31 cellular contexts compared by ENCODE assay signal in the genomic region with DNA sequence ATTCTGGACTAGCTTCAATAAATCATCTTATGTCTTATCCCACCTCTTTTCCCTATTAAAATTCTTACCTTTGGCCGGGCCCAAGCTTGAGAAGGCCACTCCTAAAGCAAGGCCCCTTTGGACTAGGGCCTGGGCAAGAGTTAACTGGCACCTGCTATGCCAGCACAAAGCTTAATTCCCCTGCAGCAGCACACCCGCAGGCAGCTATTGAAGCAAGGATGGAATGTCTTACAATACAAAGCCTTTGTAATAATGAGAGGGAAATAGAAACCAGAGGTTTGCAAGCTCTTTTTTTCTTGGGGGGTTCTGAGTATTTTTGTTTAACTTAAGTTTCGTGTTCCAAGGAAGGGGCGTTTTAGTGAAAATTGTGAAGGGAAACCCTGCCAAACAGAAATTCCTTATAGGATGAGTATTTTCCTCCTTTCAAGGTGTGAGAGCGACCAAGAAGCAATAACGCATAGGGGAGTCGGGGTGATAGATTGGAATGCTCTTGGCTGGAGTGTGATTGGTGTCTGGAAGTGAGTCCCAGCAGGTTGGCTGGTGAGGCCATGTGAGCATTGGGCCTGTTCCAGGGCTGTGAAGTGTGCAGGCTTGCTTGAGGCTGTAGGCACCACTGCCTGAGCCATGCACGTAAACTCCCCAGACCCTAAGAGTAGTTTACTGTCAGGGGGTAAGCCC.
DNase-seq lines count a peak whose midpoint lies in the region; ATAC-seq and TF ChIP-seq lines count a peak whose summit lies in the region.
"Had no signal": no experiment of that assay in that cellular context is flagged by ENCODE, and none has a peak within 500 bp of the region (broad histone marks: within the 10 kb centered on the region; RNA-seq: fewer than 3 reads in every experiment).

No MANE protein-coding gene starts in this region.

- H3K27ac ChIP-seq in left ventricle myocardium inferior (replicated peaks) (peak overlapping the region; percentile 22), upper lobe of right lung (no peak overlapping the region)
- H3K27ac ChIP-seq: A549, cardiac muscle cell, ovary, Peyer's patch, right lobe of liver, SJCRH30, stomach had no signal

- H3K36me3 ChIP-seq in left ventricle myocardium inferior: no peaks in the 10 kb centered on the region
- no peaks in the 10 kb centered on the region for H3K36me3 ChIP-seq in upper lobe of right lung
- H3K36me3 ChIP-seq: cardiac muscle cell, ovary, Peyer's patch, right lobe of liver, stomach, upper lobe of left lung had no signal

- H3K27me3 Mint-ChIP-seq in mesothelial cell of epicardium (ENCODE audit: low read depth): no peaks in the 10 kb centered on the region
- H3K27me3 Mint-ChIP-seq in HFFc6 (ENCODE audit: insufficient read depth): peaks cover 5% of the 10 kb centered on the region; the same call in 1 of the 2 replicates
- H3K27me3 Mint-ChIP-seq: B cell had no signal

- H3K27ac Mint-ChIP-seq in mesothelial cell of epicardium (peak overlapping the region; percentile 85), HFFc6 (no peak overlapping the region)
- H3K27ac Mint-ChIP-seq: B cell; naive thymus-derived CD8-positive, alpha-beta T cell had no signal

- H3K4me1 Mint-ChIP-seq in mesothelial cell of epicardium (peaks cover 51% of the 10 kb centered on the region), HFFc6 (ENCODE audit: low read depth) (no peaks in the 10 kb centered on the region)
- H3K4me1 Mint-ChIP-seq: B cell; naive thymus-derived CD8-positive, alpha-beta T cell had no signal

- intact Hi-C loops in left ventricle myocardium inferior (cut with micrococcal nuclease) (no loop called here), cardiac septum (cut with DNase I) (loop anchor here (5.0 kb wide), 1 partner anchor 365 kb away; no protein-coding TSS in a partner anchor), upper lobe of right lung (cut with DNase I) (no loop called here)

- no peaks in the 10 kb centered on the region for H3K9me3 Mint-ChIP-seq in mesothelial cell of epicardium
- H3K9me3 Mint-ChIP-seq in HFFc6: no peaks in the 10 kb centered on the region
- H3K9me3 Mint-ChIP-seq: naive thymus-derived CD8-positive, alpha-beta T cell had no signal

- peak; percentile 43 for ATAC-seq in upper lobe of right lung
- no peak for ATAC-seq in GM21717 (IDR thresholded peaks at IDR 0.05; ENCODE audit: unreplicated experiment)
- no peak for ATAC-seq in HG02884 (IDR thresholded peaks at IDR 0.05; ENCODE audit: unreplicated experiment)
- ATAC-seq: A549; HepG2; left colon; naive thymus-derived CD8-positive, alpha-beta T cell; right lobe of liver had no signal

- TF ChIP-seq CTCF in left ventricle myocardium inferior (IDR thresholded peaks at IDR 0.05; ENCODE audit: borderline replicate concordance) (no peak), choroid plexus epithelial cell (conservative IDR thresholded peaks at IDR 0.05; ENCODE audit: low read depth, low read length) (no peak), mesothelial cell of epicardium (IDR thresholded peaks at IDR 0.05; ENCODE audit: unreplicated experiment) (no peak), upper lobe of right lung (IDR thresholded peaks at IDR 0.05) (no peak), HFFc6 (IDR thresholded peaks at IDR 0.05) (no peak)

- H3K27me3 ChIP-seq in left ventricle myocardium inferior (ENCODE audit: low read depth): no peaks in the 10 kb centered on the region
- no peaks in the 10 kb centered on the region for H3K27me3 ChIP-seq in upper lobe of right lung
- H3K27me3 ChIP-seq: cardiac muscle cell, ovary, Peyer's patch, right lobe of liver, SJCRH30, stomach, upper lobe of left lung had no signal

- H3K9me3 ChIP-seq in left ventricle myocardium inferior (replicated peaks): no peaks in the 10 kb centered on the region
- H3K9me3 ChIP-seq in upper lobe of right lung: no peaks in the 10 kb centered on the region
- H3K9me3 ChIP-seq: A549, ovary, Peyer's patch, right lobe of liver, SJCRH30, stomach, upper lobe of left lung had no signal

- H3K4me3 ChIP-seq in left ventricle myocardium inferior (no peak overlapping the region), choroid plexus epithelial cell (ENCODE audit: low read depth, low read length) (no peak overlapping the region), upper lobe of right lung (no peak overlapping the region)
- H3K4me3 ChIP-seq: A549, cardiac muscle cell, ovary, Peyer's patch, right lobe of liver, SJCRH30, stomach, upper lobe of left lung had no signal

- no peak overlapping the region for H3K4me3 Mint-ChIP-seq in mesothelial cell of epicardium
- no peak overlapping the region for H3K4me3 Mint-ChIP-seq in HFFc6
- H3K4me3 Mint-ChIP-seq: B cell; naive thymus-derived CD8-positive, alpha-beta T cell had no signal

- peaks cover 2% of the 10 kb centered on the region for H3K36me3 Mint-ChIP-seq in mesothelial cell of epicardium
- no peaks in the 10 kb centered on the region for H3K36me3 Mint-ChIP-seq in HFFc6 (ENCODE audit: low read depth)
- H3K36me3 Mint-ChIP-seq: naive thymus-derived CD8-positive, alpha-beta T cell had no signal

- DNase-seq in left ventricle myocardium inferior: no peak
- no peak for DNase-seq in cardiac septum (ENCODE audit: low spot score)
- peak; percentile 43 for DNase-seq in choroid plexus epithelial cell (ENCODE audit: low read depth)
- no peak for DNase-seq in mesothelial cell of epicardium (ENCODE audit: low spot score in 2 of 2, unreplicated experiment in 2 of 2)
- DNase-seq in upper lobe of right lung: no peak
- DNase-seq in HFFc6: no peak
- DNase-seq: activated CD4-positive, alpha-beta T cell treated with anti-CD3 and anti-CD28 coated beads for 1 hour; activated gamma-delta T cell treated with Interleukin-2 at 50 U/mL for 16 hours; activated T-cell treated with anti-CD3 and anti-CD28 coated beads, Interleukin-2, amount 50 U/mL, for 1 hour; dermis blood vessel endothelial cell; GDM1; GOT3; left colon; midbrain; naive thymus-derived CD8-positive, alpha-beta T cell; NCI-H1694 treated with DMSO at 0.1 percent for 48 hours; NCI-H2171 treated with DMSO at 0.1 percent for 48 hours; NCI-H524; ovary; Peyer's patch; right lobe of liver; SJCRH30; stomach; T-helper 1 cell had no signal

- peaks cover 51% of the 10 kb centered on the region for H3K4me1 ChIP-seq in left ventricle myocardium inferior
- H3K4me1 ChIP-seq in upper lobe of right lung: no peaks in the 10 kb centered on the region
- H3K4me1 ChIP-seq: A549, Peyer's patch, right lobe of liver, stomach had no signal
